ENCODE assay signal across 1 cellular context in the genomic region with DNA sequence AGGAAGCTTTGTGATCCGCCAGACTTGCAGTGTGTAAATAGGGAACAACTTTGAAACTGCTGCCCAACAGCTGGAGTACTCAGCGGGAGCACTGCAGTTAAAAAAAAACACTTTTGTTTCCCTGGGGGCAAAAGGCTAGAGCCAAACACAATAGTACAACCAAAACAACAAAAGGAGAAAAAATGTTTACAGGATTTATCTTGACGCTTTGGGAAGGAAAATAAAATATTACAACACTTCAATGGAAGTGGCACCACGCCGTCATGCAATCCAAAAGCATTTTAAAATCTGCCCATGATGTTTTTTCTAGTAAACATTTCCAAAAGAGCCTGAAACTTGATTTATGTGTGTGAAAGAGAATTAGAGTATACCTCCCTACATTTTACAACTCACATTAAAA.
TF ChIP-seq lines count a peak whose summit lies in the region.

No MANE protein-coding gene starts in this region.

TF ChIP-seq in HEK293, 187 proteins besides CTCF, POLR2A, EP300 and RAD21 (continued from another document and continues in another):
- TF ChIP-seq ZNF114 (tag by site-specific recombination; IDR thresholded peaks at IDR 0.05) (no peak), ZNF677 (tag by site-specific recombination; IDR thresholded peaks at IDR 0.05) (no peak), ZBTB6 (tag by site-specific recombination; IDR thresholded peaks at IDR 0.05) (0 out of 2 replicates have a peak, but pooled peaks have one; percentile 7), ZBTB8A (tag by site-specific recombination; IDR thresholded peaks at IDR 0.05) (peak; percentile 21; the same call in 1 of the 2 replicates), IKZF3 (tag by site-specific recombination; IDR thresholded peaks at IDR 0.05) (peak; percentile 59; the same call in 1 of the 2 replicates), BCL11A (tag by site-specific recombination; IDR thresholded peaks at IDR 0.05; ENCODE audit: low read depth) (peak; percentile 29; the same call in 1 of the 2 replicates), GLIS1 (tag by site-specific recombination; IDR thresholded peaks at IDR 0.05) (peak; percentile 63), ZFP37 (tag by site-specific recombination; IDR thresholded peaks at IDR 0.05) (no peak), KLF8 (tag by site-specific recombination; IDR thresholded peaks at IDR 0.05) (no peak), ZNF341 (tag by site-specific recombination; IDR thresholded peaks at IDR 0.05; ENCODE audit: low read depth) (0 out of 2 replicates have a peak, but pooled peaks have one; percentile 18), ZNF23 (tag by site-specific recombination; IDR thresholded peaks at IDR 0.05; ENCODE audit: borderline replicate concordance) (no peak), ZFP41 (tag by site-specific recombination; IDR thresholded peaks at IDR 0.05; ENCODE audit: borderline replicate concordance) (no peak), ZSCAN30 (tag by site-specific recombination; IDR thresholded peaks at IDR 0.05) (0 out of 2 replicates have a peak, but pooled peaks have one; percentile 29), SP3 (tag by site-specific recombination; IDR thresholded peaks at IDR 0.05) (no peak), OSR2 (tag by site-specific recombination; IDR thresholded peaks at IDR 0.05) (peak; percentile 73), ZNF704 (tag by site-specific recombination; IDR thresholded peaks at IDR 0.05) (no peak), ZNF473 (tag by site-specific recombination; IDR thresholded peaks at IDR 0.05) (no peak), ZNF549 (tag by site-specific recombination; IDR thresholded peaks at IDR 0.05) (peak; percentile 78), FEZF1 (tag by site-specific recombination; IDR thresholded peaks at IDR 0.05) (peak; percentile 84), TSHZ1 (tag by site-specific recombination; IDR thresholded peaks at IDR 0.05; ENCODE audit: borderline replicate concordance) (no peak), ZXDB (tag by site-specific recombination; IDR thresholded peaks at IDR 0.05) (no peak), ZSCAN23 (tag by site-specific recombination; IDR thresholded peaks at IDR 0.05) (no peak), SCRT2 (tag by site-specific recombination; IDR thresholded peaks at IDR 0.05) (no peak), ZNF571 (tag by site-specific recombination; IDR thresholded peaks at IDR 0.05) (no peak), SP7 (tag by site-specific recombination; IDR thresholded peaks at IDR 0.05) (peak; percentile 21; the same call in 1 of the 2 replicates), AEBP2 (tag by site-specific recombination; IDR thresholded peaks at IDR 0.05; ENCODE audit: borderline replicate concordance) (no peak), ZEB2 (tag by site-specific recombination; IDR thresholded peaks at IDR 0.05) (0 out of 2 replicates have a peak, but pooled peaks have one; percentile 24), KLF7 (tag by site-specific recombination; IDR thresholded peaks at IDR 0.05; ENCODE audit: borderline replicate concordance) (no peak), PATZ1 (tag by site-specific recombination; IDR thresholded peaks at IDR 0.05) (no peak), ZNF76 (tag by site-specific recombination; IDR thresholded peaks at IDR 0.05; ENCODE audit: borderline replicate concordance, low read depth) (no peak)
- TF ChIP-seq, protein P1, sequence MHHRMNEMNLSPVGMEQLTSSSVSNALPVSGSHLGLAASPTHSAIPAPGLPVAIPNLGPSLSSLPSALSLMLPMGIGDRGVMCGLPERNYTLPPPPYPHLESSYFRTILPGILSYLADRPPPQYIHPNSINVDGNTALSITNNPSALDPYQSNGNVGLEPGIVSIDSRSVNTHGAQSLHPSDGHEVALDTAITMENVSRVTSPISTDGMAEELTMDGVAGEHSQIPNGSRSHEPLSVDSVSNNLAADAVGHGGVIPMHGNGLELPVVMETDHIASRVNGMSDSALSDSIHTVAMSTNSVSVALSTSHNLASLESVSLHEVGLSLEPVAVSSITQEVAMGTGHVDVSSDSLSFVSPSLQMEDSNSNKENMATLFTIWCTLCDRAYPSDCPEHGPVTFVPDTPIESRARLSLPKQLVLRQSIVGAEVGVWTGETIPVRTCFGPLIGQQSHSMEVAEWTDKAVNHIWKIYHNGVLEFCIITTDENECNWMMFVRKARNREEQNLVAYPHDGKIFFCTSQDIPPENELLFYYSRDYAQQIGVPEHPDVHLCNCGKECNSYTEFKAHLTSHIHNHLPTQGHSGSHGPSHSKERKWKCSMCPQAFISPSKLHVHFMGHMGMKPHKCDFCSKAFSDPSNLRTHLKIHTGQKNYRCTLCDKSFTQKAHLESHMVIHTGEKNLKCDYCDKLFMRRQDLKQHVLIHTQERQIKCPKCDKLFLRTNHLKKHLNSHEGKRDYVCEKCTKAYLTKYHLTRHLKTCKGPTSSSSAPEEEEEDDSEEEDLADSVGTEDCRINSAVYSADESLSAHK (tag by site-specific recombination; IDR thresholded peaks at IDR 0.05): peak; percentile 95
- TF ChIP-seq, protein P2, sequence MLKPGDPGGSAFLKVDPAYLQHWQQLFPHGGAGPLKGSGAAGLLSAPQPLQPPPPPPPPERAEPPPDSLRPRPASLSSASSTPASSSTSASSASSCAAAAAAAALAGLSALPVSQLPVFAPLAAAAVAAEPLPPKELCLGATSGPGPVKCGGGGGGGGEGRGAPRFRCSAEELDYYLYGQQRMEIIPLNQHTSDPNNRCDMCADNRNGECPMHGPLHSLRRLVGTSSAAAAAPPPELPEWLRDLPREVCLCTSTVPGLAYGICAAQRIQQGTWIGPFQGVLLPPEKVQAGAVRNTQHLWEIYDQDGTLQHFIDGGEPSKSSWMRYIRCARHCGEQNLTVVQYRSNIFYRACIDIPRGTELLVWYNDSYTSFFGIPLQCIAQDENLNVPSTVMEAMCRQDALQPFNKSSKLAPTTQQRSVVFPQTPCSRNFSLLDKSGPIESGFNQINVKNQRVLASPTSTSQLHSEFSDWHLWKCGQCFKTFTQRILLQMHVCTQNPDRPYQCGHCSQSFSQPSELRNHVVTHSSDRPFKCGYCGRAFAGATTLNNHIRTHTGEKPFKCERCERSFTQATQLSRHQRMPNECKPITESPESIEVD (tag by site-specific recombination; IDR thresholded peaks at IDR 0.05): peak; percentile 97
- TF ChIP-seq, protein P3, sequence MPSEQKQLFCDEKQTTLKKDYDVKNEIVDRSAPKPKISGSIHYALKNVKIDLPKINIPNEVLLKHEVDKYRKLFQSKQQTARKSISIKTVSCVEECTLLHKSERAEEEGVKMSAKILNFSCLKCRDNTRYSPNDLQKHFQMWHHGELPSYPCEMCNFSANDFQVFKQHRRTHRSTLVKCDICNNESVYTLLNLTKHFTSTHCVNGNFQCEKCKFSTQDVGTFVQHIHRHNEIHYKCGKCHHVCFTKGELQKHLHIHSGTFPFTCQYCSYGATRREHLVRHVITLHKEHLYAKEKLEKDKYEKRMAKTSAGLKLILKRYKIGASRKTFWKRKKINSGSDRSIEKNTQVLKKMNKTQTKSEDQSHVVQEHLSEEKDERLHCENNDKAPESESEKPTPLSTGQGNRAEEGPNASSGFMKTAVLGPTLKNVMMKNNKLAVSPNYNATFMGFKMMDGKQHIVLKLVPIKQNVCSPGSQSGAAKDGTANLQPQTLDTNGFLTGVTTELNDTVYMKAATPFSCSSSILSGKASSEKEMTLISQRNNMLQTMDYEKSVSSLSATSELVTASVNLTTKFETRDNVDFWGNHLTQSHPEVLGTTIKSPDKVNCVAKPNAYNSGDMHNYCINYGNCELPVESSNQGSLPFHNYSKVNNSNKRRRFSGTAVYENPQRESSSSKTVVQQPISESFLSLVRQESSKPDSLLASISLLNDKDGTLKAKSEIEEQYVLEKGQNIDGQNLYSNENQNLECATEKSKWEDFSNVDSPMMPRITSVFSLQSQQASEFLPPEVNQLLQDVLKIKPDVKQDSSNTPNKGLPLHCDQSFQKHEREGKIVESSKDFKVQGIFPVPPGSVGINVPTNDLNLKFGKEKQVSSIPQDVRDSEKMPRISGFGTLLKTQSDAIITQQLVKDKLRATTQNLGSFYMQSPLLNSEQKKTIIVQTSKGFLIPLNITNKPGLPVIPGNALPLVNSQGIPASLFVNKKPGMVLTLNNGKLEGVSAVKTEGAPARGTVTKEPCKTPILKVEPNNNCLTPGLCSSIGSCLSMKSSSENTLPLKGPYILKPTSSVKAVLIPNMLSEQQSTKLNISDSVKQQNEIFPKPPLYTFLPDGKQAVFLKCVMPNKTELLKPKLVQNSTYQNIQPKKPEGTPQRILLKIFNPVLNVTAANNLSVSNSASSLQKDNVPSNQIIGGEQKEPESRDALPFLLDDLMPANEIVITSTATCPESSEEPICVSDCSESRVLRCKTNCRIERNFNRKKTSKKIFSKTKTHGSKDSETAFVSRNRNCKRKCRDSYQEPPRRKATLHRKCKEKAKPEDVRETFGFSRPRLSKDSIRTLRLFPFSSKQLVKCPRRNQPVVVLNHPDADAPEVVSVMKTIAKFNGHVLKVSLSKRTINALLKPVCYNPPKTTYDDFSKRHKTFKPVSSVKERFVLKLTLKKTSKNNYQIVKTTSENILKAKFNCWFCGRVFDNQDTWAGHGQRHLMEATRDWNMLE (tag by site-specific recombination; conservative IDR thresholded peaks at IDR 0.05; ENCODE audit: low read depth): no peak
- TF ChIP-seq, protein P4, sequence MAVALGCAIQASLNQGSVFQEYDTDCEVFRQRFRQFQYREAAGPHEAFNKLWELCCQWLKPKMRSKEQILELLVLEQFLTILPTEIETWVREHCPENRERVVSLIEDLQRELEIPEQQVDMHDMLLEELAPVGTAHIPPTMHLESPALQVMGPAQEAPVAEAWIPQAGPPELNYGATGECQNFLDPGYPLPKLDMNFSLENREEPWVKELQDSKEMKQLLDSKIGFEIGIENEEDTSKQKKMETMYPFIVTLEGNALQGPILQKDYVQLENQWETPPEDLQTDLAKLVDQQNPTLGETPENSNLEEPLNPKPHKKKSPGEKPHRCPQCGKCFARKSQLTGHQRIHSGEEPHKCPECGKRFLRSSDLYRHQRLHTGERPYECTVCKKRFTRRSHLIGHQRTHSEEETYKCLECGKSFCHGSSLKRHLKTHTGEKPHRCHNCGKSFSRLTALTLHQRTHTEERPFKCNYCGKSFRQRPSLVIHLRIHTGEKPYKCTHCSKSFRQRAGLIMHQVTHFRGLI (tag by site-specific recombination; IDR thresholded peaks at IDR 0.05): peak; percentile 50; the same call in 1 of the 2 replicates
